ENCODE assay signal across 10 cellular contexts in the genomic region with DNA sequence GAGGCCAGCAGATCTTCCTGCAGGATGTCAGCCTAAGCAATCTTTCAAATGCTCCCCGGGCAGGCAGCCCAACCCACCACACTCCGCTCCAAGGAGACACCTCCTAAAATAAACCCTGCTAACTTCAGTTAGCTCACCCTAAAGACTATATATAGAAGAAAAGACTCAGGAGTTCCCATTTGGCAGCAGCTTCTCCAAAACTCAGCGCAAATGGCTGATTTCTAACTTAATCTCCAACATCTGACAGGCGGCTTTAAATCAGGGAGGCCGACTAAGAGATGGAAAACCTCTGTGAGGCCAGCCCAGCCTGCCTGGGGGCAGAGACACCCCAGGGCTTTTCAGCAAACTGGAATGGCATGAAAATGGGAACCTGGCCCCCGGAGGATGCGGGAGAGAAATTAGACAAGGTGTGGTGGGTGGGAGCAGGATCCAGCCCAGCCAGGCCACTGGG.
A peak's percentile ranks its signal among the peaks of the same experiment; 100 is the strongest.
DNase-seq lines count a peak whose midpoint lies in the region; ATAC-seq and TF ChIP-seq lines count a peak whose summit lies in the region.
"Had no signal": no experiment of that assay in that cellular context is flagged by ENCODE, and none has a peak within 500 bp of the region (broad histone marks: within the 10 kb centered on the region; RNA-seq: fewer than 3 reads in every experiment).

No MANE protein-coding gene starts in this region.

- H3K9me3 Mint-ChIP-seq in HFFc6, result no peaks in the 10 kb centered on the region
- no peaks in the 10 kb centered on the region for H3K9me3 Mint-ChIP-seq in stimulated activated naive B cell treated with anti-CD40 and anti-IgM and Interleukin-4, amounts not matched to agents 10 μg/mL and 1 μg/mL and 100 μg/mL, for 72 hours

- H3K4me3 ChIP-seq in astrocyte of the spinal cord (ENCODE audit: low read depth, low read length) (no peak overlapping the region), left lung (no peak overlapping the region)
- H3K4me3 ChIP-seq: SK-N-MC had no signal

- no peaks in the 10 kb centered on the region for H3K9me3 ChIP-seq in left lung

- peaks cover 3 to 72% of the 10 kb centered on the region in 2 donors for H3K4me1 ChIP-seq in left lung

- DNase-seq in HFFc6 (peak; percentile 90), astrocyte of the spinal cord (ENCODE audit: low read depth, low spot score) (peak; percentile 66), left lung (peak; percentile 56 to 67), SW480 (ENCODE audit: low spot score) (no peak)
- no peak for DNase-seq in stimulated activated naive B cell treated with anti-CD40 and anti-IgM and Interleukin-4, amounts not matched to agents 10 μg/mL and 1 μg/mL and 100 μg/mL, for 72 hours
- no peak for DNase-seq in stimulated activated CD4-positive, alpha-beta T cell treated with anti-CD3 and anti-CD28 coated beads, Interleukin-4, amount 100 ng/mL, for 24 hours
- DNase-seq: left colon had no signal

- no peak overlapping the region; the same call in none of the 2 replicates for H3K4me3 Mint-ChIP-seq in HFFc6
- H3K4me3 Mint-ChIP-seq in stimulated activated naive B cell treated with anti-CD40 and anti-IgM and Interleukin-4, amounts not matched to agents 10 μg/mL and 1 μg/mL and 100 μg/mL, for 72 hours, result peak overlapping the region; percentile 50

- no peaks in the 10 kb centered on the region for H3K36me3 ChIP-seq in left lung

- peak overlapping the region; percentile 11 to 61 for H3K27ac ChIP-seq in left lung
- H3K27ac ChIP-seq: SK-N-MC had no signal

- no peaks in the 10 kb centered on the region for H3K27me3 Mint-ChIP-seq in HFFc6 (ENCODE audit: insufficient read depth)
- H3K27me3 Mint-ChIP-seq in stimulated activated naive B cell treated with anti-CD40 and anti-IgM and Interleukin-4, amounts not matched to agents 10 μg/mL and 1 μg/mL and 100 μg/mL, for 72 hours, result no peaks in the 10 kb centered on the region

- H3K27me3 ChIP-seq in left lung, result no peaks in the 10 kb centered on the region

- ATAC-seq in left lung, result peak; percentile 50
- ATAC-seq in stimulated activated naive B cell treated with anti-CD40 and anti-IgM and Interleukin-4, amounts not matched to agents 10 μg/mL and 1 μg/mL and 100 μg/mL, for 72 hours (replicated peaks), result no peak
- ATAC-seq in HG03521 (IDR thresholded peaks at IDR 0.05; ENCODE audit: unreplicated experiment), result no peak
- ATAC-seq in HG03442 (IDR thresholded peaks at IDR 0.05; ENCODE audit: unreplicated experiment), result no peak
- ATAC-seq: left colon had no signal

- TF ChIP-seq CTCF in HFFc6 (IDR thresholded peaks at IDR 0.05) (no peak), astrocyte of the spinal cord (IDR thresholded peaks at IDR 0.05; ENCODE audit: low read depth, low read length) (no peak), left lung (IDR thresholded peaks at IDR 0.05) (no peak)

- in situ Hi-C loops in astrocyte of the spinal cord (cut with HindIII; ENCODE audit: low sequenced_read_pairs), result no loop called here

- intact Hi-C loops in left lung (cut with DNase I), result no loop called here

- peak overlapping the region; percentile 67 for H3K27ac Mint-ChIP-seq in HFFc6
- peak overlapping the region; percentile 89 for H3K27ac Mint-ChIP-seq in stimulated activated naive B cell treated with anti-CD40 and anti-IgM and Interleukin-4, amounts not matched to agents 10 μg/mL and 1 μg/mL and 100 μg/mL, for 72 hours

- H3K4me1 Mint-ChIP-seq in HFFc6 (ENCODE audit: low read depth), result peaks cover 39% of the 10 kb centered on the region
- peaks cover 63 to 94% of the 10 kb centered on the region in 2 donors for H3K4me1 Mint-ChIP-seq in stimulated activated naive B cell treated with anti-CD40 and anti-IgM and Interleukin-4, amounts not matched to agents 10 μg/mL and 1 μg/mL and 100 μg/mL, for 72 hours

- H3K36me3 Mint-ChIP-seq in HFFc6 (ENCODE audit: low read depth), result no peaks in the 10 kb centered on the region
- peaks cover 7 to 31% of the 10 kb centered on the region in 2 donors for H3K36me3 Mint-ChIP-seq in stimulated activated naive B cell treated with anti-CD40 and anti-IgM and Interleukin-4, amounts not matched to agents 10 μg/mL and 1 μg/mL and 100 μg/mL, for 72 hours

Comparison
In these comparisons a context has a peak if more than half of its experiments do, and no peak if none do; other contexts are left out.
1. DNase-seq: peak in HFFc6 (single experiment), astrocyte of the spinal cord (single experiment) and left lung (2 of 2); none in stimulated activated naive B cell treated with anti-CD40 and anti-IgM and Interleukin-4, amounts not matched to agents 10 μg/mL and 1 μg/mL and 100 μg/mL, for 72 hours (single experiment), SW480 (single experiment) and stimulated activated CD4-positive, alpha-beta T cell treated with anti-CD3 and anti-CD28 coated beads, Interleukin-4, amount 100 ng/mL, for 24 hours (single experiment).